Comparison of ENCODE assay signal across 1 cellular context in the genomic region with DNA sequence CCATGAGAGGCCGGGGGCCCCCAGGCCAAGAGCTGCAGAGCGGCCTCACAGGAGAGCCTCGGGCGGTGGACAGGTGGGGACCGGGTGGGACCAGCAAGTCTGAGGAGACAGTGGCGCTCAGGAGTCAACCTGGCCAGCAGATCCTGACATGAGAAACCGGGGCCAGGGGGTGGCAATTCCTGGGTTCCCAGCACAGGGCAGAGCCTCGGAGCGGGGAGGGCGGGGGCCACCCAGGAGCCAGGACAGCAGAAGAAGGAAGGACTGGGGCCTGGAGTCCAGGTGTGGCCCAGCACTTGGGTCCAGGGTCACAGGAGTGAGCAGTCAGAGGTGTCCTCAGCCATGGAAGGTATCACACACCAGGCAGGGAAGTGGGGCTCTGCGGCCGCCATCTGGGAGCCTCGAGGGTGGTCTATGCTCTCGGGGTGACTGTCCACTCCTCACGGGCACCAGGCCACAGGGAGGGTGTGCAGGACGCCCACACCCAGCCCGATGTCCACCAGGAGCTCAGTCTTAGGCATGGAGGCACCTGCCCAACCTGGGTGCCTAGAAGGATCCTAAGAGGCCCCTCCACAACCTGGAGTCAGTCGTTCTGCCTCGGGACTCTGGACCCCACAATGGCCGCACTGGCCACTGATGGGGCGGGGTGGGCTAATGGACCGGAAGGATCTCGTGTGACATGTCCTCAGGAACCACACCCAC.
TF ChIP-seq lines count a peak whose summit lies in the region.

No MANE protein-coding gene starts in this region.

TF ChIP-seq in SK-N-SH, 30 proteins besides CTCF, POLR2A, EP300 and RAD21:
- TF ChIP-seq RFX5 (IDR thresholded peaks at IDR 0.05; ENCODE audit: low read length) (no peak), SMC3 (IDR thresholded peaks at IDR 0.05; ENCODE audit: low read depth, low read length) (no peak), FOXJ3 (CRISPR knock-in tag; IDR thresholded peaks at IDR 0.05) (no peak), ELF1 (IDR thresholded peaks at IDR 0.05) (no peak), TEAD4 (IDR thresholded peaks at IDR 0.05; ENCODE audit: borderline replicate concordance, insufficient read depth) (no peak), FOXM1 (IDR thresholded peaks at IDR 0.05; ENCODE audit: low read depth) (no peak), MXI1 (IDR thresholded peaks at IDR 0.05; ENCODE audit: low read depth, low read length) (no peak), YY1 (IDR thresholded peaks at IDR 0.05; ENCODE audit: low read depth) (no peak), GABPA (IDR thresholded peaks at IDR 0.05; ENCODE audit: low read depth) (no peak), RXRA (IDR thresholded peaks at IDR 0.05; ENCODE audit: borderline replicate concordance, low read depth) (no peak)
- TF ChIP-seq, protein P1, sequence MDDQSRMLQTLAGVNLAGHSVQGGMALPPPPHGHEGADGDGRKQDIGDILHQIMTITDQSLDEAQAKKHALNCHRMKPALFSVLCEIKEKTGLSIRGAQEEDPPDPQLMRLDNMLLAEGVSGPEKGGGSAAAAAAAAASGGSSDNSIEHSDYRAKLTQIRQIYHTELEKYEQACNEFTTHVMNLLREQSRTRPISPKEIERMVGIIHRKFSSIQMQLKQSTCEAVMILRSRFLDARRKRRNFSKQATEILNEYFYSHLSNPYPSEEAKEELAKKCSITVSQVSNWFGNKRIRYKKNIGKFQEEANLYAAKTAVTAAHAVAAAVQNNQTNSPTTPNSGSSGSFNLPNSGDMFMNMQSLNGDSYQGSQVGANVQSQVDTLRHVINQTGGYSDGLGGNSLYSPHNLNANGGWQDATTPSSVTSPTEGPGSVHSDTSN (IDR thresholded peaks at IDR 0.05), result no peak
- TF ChIP-seq, protein P2, sequence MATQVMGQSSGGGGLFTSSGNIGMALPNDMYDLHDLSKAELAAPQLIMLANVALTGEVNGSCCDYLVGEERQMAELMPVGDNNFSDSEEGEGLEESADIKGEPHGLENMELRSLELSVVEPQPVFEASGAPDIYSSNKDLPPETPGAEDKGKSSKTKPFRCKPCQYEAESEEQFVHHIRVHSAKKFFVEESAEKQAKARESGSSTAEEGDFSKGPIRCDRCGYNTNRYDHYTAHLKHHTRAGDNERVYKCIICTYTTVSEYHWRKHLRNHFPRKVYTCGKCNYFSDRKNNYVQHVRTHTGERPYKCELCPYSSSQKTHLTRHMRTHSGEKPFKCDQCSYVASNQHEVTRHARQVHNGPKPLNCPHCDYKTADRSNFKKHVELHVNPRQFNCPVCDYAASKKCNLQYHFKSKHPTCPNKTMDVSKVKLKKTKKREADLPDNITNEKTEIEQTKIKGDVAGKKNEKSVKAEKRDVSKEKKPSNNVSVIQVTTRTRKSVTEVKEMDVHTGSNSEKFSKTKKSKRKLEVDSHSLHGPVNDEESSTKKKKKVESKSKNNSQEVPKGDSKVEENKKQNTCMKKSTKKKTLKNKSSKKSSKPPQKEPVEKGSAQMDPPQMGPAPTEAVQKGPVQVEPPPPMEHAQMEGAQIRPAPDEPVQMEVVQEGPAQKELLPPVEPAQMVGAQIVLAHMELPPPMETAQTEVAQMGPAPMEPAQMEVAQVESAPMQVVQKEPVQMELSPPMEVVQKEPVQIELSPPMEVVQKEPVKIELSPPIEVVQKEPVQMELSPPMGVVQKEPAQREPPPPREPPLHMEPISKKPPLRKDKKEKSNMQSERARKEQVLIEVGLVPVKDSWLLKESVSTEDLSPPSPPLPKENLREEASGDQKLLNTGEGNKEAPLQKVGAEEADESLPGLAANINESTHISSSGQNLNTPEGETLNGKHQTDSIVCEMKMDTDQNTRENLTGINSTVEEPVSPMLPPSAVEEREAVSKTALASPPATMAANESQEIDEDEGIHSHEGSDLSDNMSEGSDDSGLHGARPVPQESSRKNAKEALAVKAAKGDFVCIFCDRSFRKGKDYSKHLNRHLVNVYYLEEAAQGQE (IDR thresholded peaks at IDR 0.05; ENCODE audit: low read depth, low read length), result no peak
- TF ChIP-seq, protein P3, sequence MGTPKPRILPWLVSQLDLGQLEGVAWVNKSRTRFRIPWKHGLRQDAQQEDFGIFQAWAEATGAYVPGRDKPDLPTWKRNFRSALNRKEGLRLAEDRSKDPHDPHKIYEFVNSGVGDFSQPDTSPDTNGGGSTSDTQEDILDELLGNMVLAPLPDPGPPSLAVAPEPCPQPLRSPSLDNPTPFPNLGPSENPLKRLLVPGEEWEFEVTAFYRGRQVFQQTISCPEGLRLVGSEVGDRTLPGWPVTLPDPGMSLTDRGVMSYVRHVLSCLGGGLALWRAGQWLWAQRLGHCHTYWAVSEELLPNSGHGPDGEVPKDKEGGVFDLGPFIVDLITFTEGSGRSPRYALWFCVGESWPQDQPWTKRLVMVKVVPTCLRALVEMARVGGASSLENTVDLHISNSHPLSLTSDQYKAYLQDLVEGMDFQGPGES (IDR thresholded peaks at IDR 0.05; ENCODE audit: low read depth, low read length), result no peak
